12 cellular contexts compared by ENCODE assay signal in genomic region chr3:13278783-13279531, GRCh38.
"Had no signal": no experiment of that assay in that cellular context is flagged by ENCODE, and none has a peak within 500 bp of the region (broad histone marks: within the 10 kb centered on the region; RNA-seq: fewer than 3 reads in every experiment).

No MANE protein-coding gene starts in this region.

- DNase-seq: activated B cell treated with CpG ODN at 0.5 μM for 24 hours; activated CD4-positive, alpha-beta T cell treated with anti-CD3 and anti-CD28 coated beads, Interleukin-2, amount 10 ng/mL, durations not matched to agents 24 days and 14 days; activated CD8-positive, alpha-beta memory T cell treated with anti-CD3 and anti-CD28 coated beads for 24 hours; activated naive CD8-positive, alpha-beta T cell treated with anti-CD3 and anti-CD28 coated beads, Interleukin-2, amount 10 ng/mL, durations not matched to agents 7 days and 5 days; kidney glomerular epithelial cell; stimulated activated CD4-positive, alpha-beta T cell treated with anti-CD3 and anti-CD28 coated beads, Interleukin-2, amount 100 ng/mL, for 48 hours; thyroid gland; uterus had no signal

- H3K27ac ChIP-seq: cardiac muscle cell, psoas muscle, thyroid gland had no signal

- ATAC-seq: esophagus mucosa; psoas muscle; stimulated activated memory B cell treated with anti-CD40 and anti-IgM and Interleukin-4, amounts not matched to agents 10 μg/mL and 1 μg/mL and 100 μg/mL, for 72 hours had no signal

- H3K36me3 ChIP-seq: cardiac muscle cell, thyroid gland, uterus had no signal

- H3K27me3 ChIP-seq: thyroid gland had no signal

- H3K4me3 ChIP-seq: cardiac muscle cell, psoas muscle, thyroid gland, uterus had no signal

- H3K9me3 ChIP-seq: psoas muscle, thyroid gland had no signal
